31 cellular contexts compared by ENCODE assay signal in the genomic region with DNA sequence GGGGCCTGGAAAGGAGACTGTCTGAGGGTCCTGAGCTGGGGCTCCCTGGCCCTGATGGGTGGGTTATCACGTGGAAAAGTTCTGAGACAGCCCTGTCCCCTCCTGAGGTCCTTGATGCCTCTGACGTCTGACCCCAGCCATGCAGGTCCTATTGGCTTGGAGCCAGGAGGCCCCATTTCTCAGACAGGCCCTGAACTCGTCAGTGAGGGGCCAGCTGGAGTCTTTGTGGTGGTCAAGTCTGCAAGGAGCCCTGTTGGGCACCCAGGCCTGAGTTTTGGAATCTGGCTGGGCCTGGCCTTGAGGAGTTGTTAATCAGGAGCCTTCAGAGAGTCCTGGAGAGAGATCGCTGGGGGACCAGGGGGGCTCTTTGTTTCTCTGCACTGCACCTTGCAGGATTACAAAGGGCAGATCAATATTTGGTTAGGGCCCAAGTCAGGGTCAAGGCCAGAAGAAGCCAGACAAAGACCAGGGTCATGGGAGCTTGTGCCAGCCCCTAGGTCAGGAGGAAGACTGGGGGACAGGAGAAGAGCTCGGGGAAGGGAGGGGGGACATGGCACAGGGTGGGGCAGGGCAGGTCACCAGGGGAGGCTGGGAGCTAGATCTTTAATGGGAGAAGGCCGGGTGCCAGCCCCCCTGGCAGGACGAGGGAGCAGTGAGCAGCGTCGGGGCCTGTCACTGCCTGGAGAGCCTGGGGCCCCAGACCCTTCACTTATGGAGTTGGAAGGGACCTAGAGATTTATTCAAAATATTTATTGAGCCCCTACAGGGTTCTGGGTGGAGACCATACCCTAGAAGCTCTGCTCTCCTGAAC.
"Had no signal": no experiment of that assay in that cellular context is flagged by ENCODE, and none has a peak within 500 bp of the region (broad histone marks: within the 10 kb centered on the region; RNA-seq: fewer than 3 reads in every experiment).

No MANE protein-coding gene starts in this region.

- H3K4me3 Mint-ChIP-seq: activated CD4-positive, alpha-beta memory T cell treated with anti-CD3 and anti-CD28 coated beads, Interleukin-2, amount 10 ng/mL, durations not matched to agents 7 days and 5 days; activated CD8-positive, alpha-beta memory T cell treated with anti-CD3 and anti-CD28 coated beads, Interleukin-2, amount 10 ng/mL, durations not matched to agents 7 days and 5 days; activated naive CD8-positive, alpha-beta T cell treated with anti-CD3 and anti-CD28 coated beads for 36 hours; brain had no signal

- H3K27me3 Mint-ChIP-seq: activated CD4-positive, alpha-beta memory T cell treated with anti-CD3 and anti-CD28 coated beads, Interleukin-2, amount 10 ng/mL, durations not matched to agents 7 days and 5 days; activated CD8-positive, alpha-beta memory T cell treated with anti-CD3 and anti-CD28 coated beads, Interleukin-2, amount 10 ng/mL, durations not matched to agents 7 days and 5 days; activated naive CD8-positive, alpha-beta T cell treated with anti-CD3 and anti-CD28 coated beads for 36 hours; brain had no signal

- H3K9me3 Mint-ChIP-seq: activated CD4-positive, alpha-beta memory T cell treated with anti-CD3 and anti-CD28 coated beads, Interleukin-2, amount 10 ng/mL, durations not matched to agents 7 days and 5 days; activated naive CD8-positive, alpha-beta T cell treated with anti-CD3 and anti-CD28 coated beads for 36 hours; brain had no signal

- H3K36me3 ChIP-seq: MG63, SJCRH30 had no signal

- ATAC-seq: activated CD8-positive, alpha-beta memory T cell treated with anti-CD3 and anti-CD28 coated beads, Interleukin-2, amount 10 ng/mL, durations not matched to agents 7 days and 5 days; Panc1 had no signal

- DNase-seq: activated CD4-positive, alpha-beta memory T cell treated with anti-CD3 and anti-CD28 coated beads, Interleukin-2, amount 10 ng/mL, durations not matched to agents 7 days and 5 days; activated CD4-positive, alpha-beta T cell treated with anti-CD3 and anti-CD28 coated beads for 1 hour; activated CD4-positive, alpha-beta T cell treated with anti-CD3 and anti-CD28 coated beads for 48 hours; activated CD4-positive, CD25-positive, alpha-beta regulatory T cell; activated CD8-positive, alpha-beta memory T cell treated with anti-CD3 and anti-CD28 coated beads for 24 hours; activated CD8-positive, alpha-beta memory T cell treated with anti-CD3 and anti-CD28 coated beads, Interleukin-2, amount 10 ng/mL, durations not matched to agents 7 days and 5 days; activated CD8-positive, alpha-beta memory T cell treated with anti-CD3 and anti-CD28 coated beads, Interleukin-2, amount 50 U/mL, for 48 hours; activated effector memory CD4-positive, alpha-beta T cell treated with anti-CD3 and anti-CD28 coated beads, Interleukin-2, amount 50 U/mL, for 16 hours; activated naive CD4-positive, alpha-beta T cell; activated naive CD4-positive, alpha-beta T cell treated with anti-CD3 and anti-CD28 coated beads, Interleukin-2, amount 50 U/mL, for 16 hours; activated naive CD8-positive, alpha-beta T cell treated with anti-CD3 and anti-CD28 coated beads for 36 hours; activated T-cell treated with anti-CD3 and anti-CD28 coated beads, Interleukin-2, amount 50 U/mL, for 48 hours; anterior cingulate cortex; caudate nucleus; Kasumi-1; KG1; MG63; NCI-H1048; NCI-H1105 treated with DMSO at 0.1 percent for 48 hours; NCI-H1436; NCI-H1694 treated with DMSO at 0.1 percent for 48 hours; NCI-H2029; NCI-H345; NCI-H524 treated with DMSO at 0.1 percent for 48 hours; SHP77; SJCRH30; T1000; WERI-Rb-1 had no signal

- H3K9me3 ChIP-seq: MG63, SJCRH30 had no signal

- H3K4me1 Mint-ChIP-seq: activated CD4-positive, alpha-beta memory T cell treated with anti-CD3 and anti-CD28 coated beads, Interleukin-2, amount 10 ng/mL, durations not matched to agents 7 days and 5 days; activated CD8-positive, alpha-beta memory T cell treated with anti-CD3 and anti-CD28 coated beads, Interleukin-2, amount 10 ng/mL, durations not matched to agents 7 days and 5 days; activated naive CD8-positive, alpha-beta T cell treated with anti-CD3 and anti-CD28 coated beads for 36 hours; brain had no signal

- H3K4me1 ChIP-seq: SJCRH30 had no signal

- H3K27me3 ChIP-seq: MG63, SJCRH30 had no signal

- H3K36me3 Mint-ChIP-seq: activated CD8-positive, alpha-beta memory T cell treated with anti-CD3 and anti-CD28 coated beads, Interleukin-2, amount 10 ng/mL, durations not matched to agents 7 days and 5 days; activated naive CD8-positive, alpha-beta T cell treated with anti-CD3 and anti-CD28 coated beads for 36 hours had no signal

- H3K4me3 ChIP-seq: MG63, SJCRH30, SK-N-MC had no signal

- H3K27ac ChIP-seq: SJCRH30, SK-N-MC, WERI-Rb-1 had no signal

- H3K27ac Mint-ChIP-seq: activated CD4-positive, alpha-beta memory T cell treated with anti-CD3 and anti-CD28 coated beads, Interleukin-2, amount 10 ng/mL, durations not matched to agents 7 days and 5 days; activated CD8-positive, alpha-beta memory T cell treated with anti-CD3 and anti-CD28 coated beads, Interleukin-2, amount 10 ng/mL, durations not matched to agents 7 days and 5 days; activated naive CD8-positive, alpha-beta T cell treated with anti-CD3 and anti-CD28 coated beads for 36 hours had no signal
